Comparison of ENCODE assay signal across 21 cellular contexts in genomic region chr18:31223371-31223770, GRCh38.
"Had no signal": no experiment of that assay in that cellular context is flagged by ENCODE, and none has a peak within 500 bp of the region (broad histone marks: within the 10 kb centered on the region; RNA-seq: fewer than 3 reads in every experiment).

No MANE protein-coding gene starts in this region.

- H3K36me3 ChIP-seq: WERI-Rb-1 had no signal

- H3K9me3 ChIP-seq: SK-N-SH had no signal

- H3K27ac ChIP-seq: PC-9, WERI-Rb-1 had no signal

- DNase-seq: activated CD4-positive, alpha-beta T cell treated with anti-CD3 and anti-CD28 coated beads for 4 hours; activated CD8-positive, alpha-beta memory T cell treated with anti-CD3 and anti-CD28 coated beads, Interleukin-2, amount 50 U/mL, for 4 hours; activated CD8-positive, alpha-beta T cell treated with anti-CD3 and anti-CD28 coated beads for 36 hours; activated gamma-delta T cell treated with Interleukin-2 at 50 U/mL for 16 hours; activated naive CD4-positive, alpha-beta T cell treated with anti-CD3 and anti-CD28 coated beads, Interleukin-2, amount 10 ng/mL, durations not matched to agents 7 days and 5 days; activated naive CD8-positive, alpha-beta T cell treated with anti-CD3 and anti-CD28 coated beads for 36 hours; activated T-cell treated with anti-CD3 and anti-CD28 coated beads, Interleukin-2, amount 50 U/mL, for 72 hours; anterior cingulate cortex; caudate nucleus; NCI-H1048; NCI-H146; NCI-H187 treated with DMSO at 0.1 percent for 48 hours; NCI-H2081 treated with DMSO at 0.1 percent for 48 hours; NCI-H446; NCI-H524; PC-9; SK-N-SH; T-helper 1 cell; WERI-Rb-1 had no signal

- H2AFZ ChIP-seq: PC-9 had no signal

- H3K36me3 Mint-ChIP-seq: activated naive CD4-positive, alpha-beta T cell treated with anti-CD3 and anti-CD28 coated beads, Interleukin-2, amount 10 ng/mL, durations not matched to agents 7 days and 5 days; activated naive CD8-positive, alpha-beta T cell treated with anti-CD3 and anti-CD28 coated beads for 36 hours had no signal

- H3K4me3 ChIP-seq: PC-9 had no signal

- H3K9ac ChIP-seq: SK-N-SH had no signal

- ATAC-seq: activated CD4-positive, CD25-positive, alpha-beta regulatory T cell treated with anti-CD3 and anti-CD28 coated beads, Interleukin-2, amount 50 U/mL, for 24 hours; activated CD8-positive, alpha-beta T cell treated with anti-CD3 and anti-CD28 coated beads for 36 hours; activated T-cell treated with anti-CD3 and anti-CD28 coated beads, Interleukin-2, amount 50 U/mL, for 72 hours had no signal

- H3K4me2 ChIP-seq: PC-9, SK-N-SH had no signal

- H3K4me3 Mint-ChIP-seq: activated CD8-positive, alpha-beta T cell treated with anti-CD3 and anti-CD28 coated beads for 36 hours; activated naive CD4-positive, alpha-beta T cell treated with anti-CD3 and anti-CD28 coated beads, Interleukin-2, amount 10 ng/mL, durations not matched to agents 7 days and 5 days; activated naive CD8-positive, alpha-beta T cell treated with anti-CD3 and anti-CD28 coated beads for 36 hours; activated T-cell treated with anti-CD3 and anti-CD28 coated beads, Interleukin-2, amount 50 U/mL, for 72 hours had no signal

- H3K4me1 Mint-ChIP-seq: activated naive CD4-positive, alpha-beta T cell treated with anti-CD3 and anti-CD28 coated beads, Interleukin-2, amount 10 ng/mL, durations not matched to agents 7 days and 5 days; activated naive CD8-positive, alpha-beta T cell treated with anti-CD3 and anti-CD28 coated beads for 36 hours had no signal

- H3K27me3 Mint-ChIP-seq: activated CD8-positive, alpha-beta T cell treated with anti-CD3 and anti-CD28 coated beads for 36 hours; activated naive CD4-positive, alpha-beta T cell treated with anti-CD3 and anti-CD28 coated beads, Interleukin-2, amount 10 ng/mL, durations not matched to agents 7 days and 5 days; activated naive CD8-positive, alpha-beta T cell treated with anti-CD3 and anti-CD28 coated beads for 36 hours had no signal

- H3K27ac Mint-ChIP-seq: activated CD8-positive, alpha-beta T cell treated with anti-CD3 and anti-CD28 coated beads for 36 hours; activated naive CD4-positive, alpha-beta T cell treated with anti-CD3 and anti-CD28 coated beads, Interleukin-2, amount 10 ng/mL, durations not matched to agents 7 days and 5 days; activated naive CD8-positive, alpha-beta T cell treated with anti-CD3 and anti-CD28 coated beads for 36 hours; activated T-cell treated with anti-CD3 and anti-CD28 coated beads, Interleukin-2, amount 50 U/mL, for 72 hours; activated T-helper 2 cell treated with anti-CD3 and anti-CD28 coated beads, Interferon-gamma antibody, Interleukin-2, Interleukin-4, amounts not matched to agents 10 μg/mL and 5 μg/mL and 100 μg/mL, durations not matched to agents 14 hours and 24 hours and 36 hours had no signal
